4 cellular contexts compared by ENCODE assay signal in genomic region chr22:36228848-36229421, GRCh38. TPM values are rescaled to one million over a fixed set of nuclear protein-coding genes. Genes with fewer than 3 reads are reported as not detected.
"Had no signal": no experiment of that assay in that cellular context is flagged by ENCODE, and none has a peak within 500 bp of the region (broad histone marks: within the 10 kb centered on the region; RNA-seq: fewer than 3 reads in every experiment).

No MANE protein-coding gene starts in this region.

RNA-seq across cellular contexts. Expression of gene APOL2, which starts 10.4 kb away (rescaled TPM):
- polyA plus RNA-seq: neural cell had no signal

RNA-seq across cellular contexts. Expression of gene APOL1, which starts 24.0 kb away (rescaled TPM):
- polyA plus RNA-seq: neural cell had no signal

RNA-seq across cellular contexts. Expression of gene APOL4, which starts 27.3 kb away (rescaled TPM):
- total RNA-seq: kidney epithelial cell, mononuclear cell had no signal
- polyA plus RNA-seq: naive thymus-derived CD4-positive, alpha-beta T cell; neural cell had no signal
